Comparison of ENCODE assay signal across 18 cellular contexts in genomic region chr14:88974991-88975835, GRCh38.
DNase-seq lines count a peak whose midpoint lies in the region; ATAC-seq, FAIRE-seq and TF ChIP-seq lines count a peak whose summit lies in the region.
"Had no signal": no experiment of that assay in that cellular context is flagged by ENCODE, and none has a peak within 500 bp of the region (broad histone marks: within the 10 kb centered on the region; RNA-seq: fewer than 3 reads in every experiment).

No MANE protein-coding gene starts in this region.

- no peaks in the 10 kb centered on the region for H3K36me3 Mint-ChIP-seq in activated T-helper 1 cell treated with anti-CD3 and anti-CD28 coated beads, Interleukin-12 subunit alpha, Interleukin-12 subunit beta, Interleukin-2, Interleukin-4 antibody, amounts not matched to agents 30 ng/mL and 10 ng/mL and 1 ng/mL, durations not matched to agents 14 hours and 24 hours and 36 hours (ENCODE audit: low read depth)

- no peak overlapping the region for H3K27ac Mint-ChIP-seq in activated T-helper 1 cell treated with anti-CD3 and anti-CD28 coated beads, Interleukin-12 subunit alpha, Interleukin-12 subunit beta, Interleukin-2, Interleukin-4 antibody, amounts not matched to agents 30 ng/mL and 10 ng/mL and 1 ng/mL, durations not matched to agents 14 hours and 24 hours and 36 hours
- H3K27ac Mint-ChIP-seq: CD4-positive, CD25-positive, alpha-beta regulatory T cell had no signal

- H3K4me1 Mint-ChIP-seq in activated T-helper 1 cell treated with anti-CD3 and anti-CD28 coated beads, Interleukin-12 subunit alpha, Interleukin-12 subunit beta, Interleukin-2, Interleukin-4 antibody, amounts not matched to agents 30 ng/mL and 10 ng/mL and 1 ng/mL, durations not matched to agents 14 hours and 24 hours and 36 hours (ENCODE audit: low read depth): no peaks in the 10 kb centered on the region
- H3K4me1 Mint-ChIP-seq: CD4-positive, CD25-positive, alpha-beta regulatory T cell had no signal

- no peak for FAIRE-seq in HTR-8/SVneo (lab: Jason Lieb, UNC)
- FAIRE-seq: D721Med had no signal

- peak; percentile 21 for DNase-seq in AG09309 (ENCODE audit: low read depth)
- DNase-seq in G401 (ENCODE audit: low spot score): peak; percentile 96
- peak; percentile 53 for DNase-seq in choroid plexus epithelial cell (ENCODE audit: low read depth)
- peak; percentile 5 for DNase-seq in midbrain (lab: John Stamatoyannopoulos, UW)
- DNase-seq in activated T-helper 1 cell treated with anti-CD3 and anti-CD28 coated beads, Interleukin-12 subunit alpha, Interleukin-12 subunit beta, Interleukin-2, Interleukin-4 antibody, amounts not matched to agents 30 ng/mL and 10 ng/mL and 1 ng/mL, durations not matched to agents 14 hours and 24 hours and 36 hours (ENCODE audit: low spot score): no peak
- no peak for DNase-seq in HuH-7 (ENCODE audit: low spot score)
- DNase-seq in HTR-8/SVneo (ENCODE audit: insufficient read length, low spot score): no peak
- DNase-seq: AML-193; CD4-positive, CD25-positive, alpha-beta regulatory T cell; EL; NCI-H1436; NCI-H2029 treated with DMSO at 0.1 percent for 48 hours; NCI-H69; PC-9; SK-N-SH had no signal

- intact Hi-C loops in activated T-helper 1 cell treated with anti-CD3 and anti-CD28 coated beads, Interleukin-12 subunit alpha, Interleukin-12 subunit beta, Interleukin-2, Interleukin-4 antibody, amounts not matched to agents 30 ng/mL and 10 ng/mL and 1 ng/mL, durations not matched to agents 14 hours and 24 hours and 36 hours (cut with micrococcal nuclease): no loop called here

- H3K4me3 ChIP-seq in AG09309 (ENCODE audit: control insufficient read depth, low read depth, low read length): no peak overlapping the region
- H3K4me3 ChIP-seq in choroid plexus epithelial cell (ENCODE audit: low read depth, low read length): no peak overlapping the region
- H3K4me3 ChIP-seq: HAP-1, PC-9 had no signal

- ATAC-seq in GM21423 (IDR thresholded peaks at IDR 0.05; ENCODE audit: unreplicated experiment): no peak

- no peak overlapping the region for H3K4me3 Mint-ChIP-seq in activated T-helper 1 cell treated with anti-CD3 and anti-CD28 coated beads, Interleukin-12 subunit alpha, Interleukin-12 subunit beta, Interleukin-2, Interleukin-4 antibody, amounts not matched to agents 30 ng/mL and 10 ng/mL and 1 ng/mL, durations not matched to agents 14 hours and 24 hours and 36 hours
- H3K4me3 Mint-ChIP-seq: CD4-positive, CD25-positive, alpha-beta regulatory T cell had no signal

- H3K27me3 Mint-ChIP-seq in activated T-helper 1 cell treated with anti-CD3 and anti-CD28 coated beads, Interleukin-12 subunit alpha, Interleukin-12 subunit beta, Interleukin-2, Interleukin-4 antibody, amounts not matched to agents 30 ng/mL and 10 ng/mL and 1 ng/mL, durations not matched to agents 14 hours and 24 hours and 36 hours (ENCODE audit: insufficient read depth): peaks cover 3% of the 10 kb centered on the region

- in situ Hi-C loops in G401 (cut with HindIII; ENCODE audit: low sequenced_read_pairs): no loop called here

- no peak for TF ChIP-seq CTCF in AG09309 (IDR thresholded peaks at IDR 0.05; ENCODE audit: control insufficient read depth, insufficient read depth, low read depth, low read length, missing control alignments)
- no peak for TF ChIP-seq CTCF in choroid plexus epithelial cell (conservative IDR thresholded peaks at IDR 0.05; ENCODE audit: low read depth, low read length)

- H3K9me3 Mint-ChIP-seq in activated T-helper 1 cell treated with anti-CD3 and anti-CD28 coated beads, Interleukin-12 subunit alpha, Interleukin-12 subunit beta, Interleukin-2, Interleukin-4 antibody, amounts not matched to agents 30 ng/mL and 10 ng/mL and 1 ng/mL, durations not matched to agents 14 hours and 24 hours and 36 hours: peaks cover 6% of the 10 kb centered on the region

Comparison
In these comparisons a context has a peak if more than half of its experiments do, and no peak if none do; other contexts are left out.
1. DNase-seq: peak in AG09309 (single experiment), G401 (single experiment), choroid plexus epithelial cell (single experiment) and midbrain (single experiment); none in activated T-helper 1 cell treated with anti-CD3 and anti-CD28 coated beads, Interleukin-12 subunit alpha, Interleukin-12 subunit beta, Interleukin-2, Interleukin-4 antibody, amounts not matched to agents 30 ng/mL and 10 ng/mL and 1 ng/mL, durations not matched to agents 14 hours and 24 hours and 36 hours (single experiment), HuH-7 (single experiment) and HTR-8/SVneo (single experiment).